Comparison of ENCODE assay signal across 13 cellular contexts in the genomic region with DNA sequence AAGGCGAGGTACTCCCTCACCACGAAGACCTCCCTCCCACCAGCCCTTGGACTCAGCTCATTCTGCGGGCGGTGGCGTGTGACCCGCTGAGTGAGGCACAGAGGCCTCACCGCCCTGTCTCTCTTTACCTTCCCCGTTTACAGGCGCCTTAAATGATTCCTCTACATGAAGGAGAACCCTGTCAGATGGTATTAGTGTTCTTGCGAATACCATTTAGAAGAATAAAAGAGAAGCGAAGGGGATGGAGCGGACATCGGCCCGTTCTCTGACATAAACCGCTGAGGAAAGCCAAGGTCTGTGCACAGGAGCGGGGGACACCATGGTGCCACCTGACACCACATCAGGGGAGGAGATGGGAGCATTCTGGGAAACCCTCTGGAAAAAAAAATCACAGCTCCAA.
DNase-seq lines count a peak whose midpoint lies in the region; ATAC-seq and TF ChIP-seq lines count a peak whose summit lies in the region.
"Had no signal": no experiment of that assay in that cellular context is flagged by ENCODE, and none has a peak within 500 bp of the region (broad histone marks: within the 10 kb centered on the region; RNA-seq: fewer than 3 reads in every experiment).

No MANE protein-coding gene starts in this region.

- ATAC-seq in stimulated activated naive CD8-positive, alpha-beta T cell treated with anti-CD3 and anti-CD28 coated beads, Interleukin-15, amount 100 ng/mL, for 72 hours: no peak
- ATAC-seq in gastroesophageal sphincter: no peak
- ATAC-seq in HG02610 (IDR thresholded peaks at IDR 0.05; ENCODE audit: unreplicated experiment): no peak
- ATAC-seq in activated CD8-positive, alpha-beta memory T cell treated with anti-CD3 and anti-CD28 coated beads, Interleukin-2, amount 10 ng/mL, durations not matched to agents 7 days and 5 days: no peak
- ATAC-seq: esophagus mucosa had no signal

- no peak overlapping the region for H3K9ac ChIP-seq in rectal smooth muscle tissue (ENCODE audit: low read length)

- no peaks in the 10 kb centered on the region for H3K27me3 Mint-ChIP-seq in stimulated activated naive CD8-positive, alpha-beta T cell treated with anti-CD3 and anti-CD28 coated beads, Interleukin-15, Interleukin-2, amounts not matched to agents 100 ng/mL and 50 ng/mL, for 24 hours
- no peaks in the 10 kb centered on the region for H3K27me3 Mint-ChIP-seq in stimulated activated naive CD8-positive, alpha-beta T cell treated with anti-CD3 and anti-CD28 coated beads, Interleukin-15, amount 100 ng/mL, for 72 hours
- H3K27me3 Mint-ChIP-seq in activated CD8-positive, alpha-beta memory T cell treated with anti-CD3 and anti-CD28 coated beads, Interleukin-2, amount 10 ng/mL, durations not matched to agents 7 days and 5 days: no peaks in the 10 kb centered on the region
- H3K27me3 Mint-ChIP-seq: activated CD4-positive, alpha-beta memory T cell treated with anti-CD3 and anti-CD28 coated beads for 36 hours; CD4-positive, CD25-positive, alpha-beta regulatory T cell had no signal

- no peaks in the 10 kb centered on the region for H3K27me3 ChIP-seq in gastroesophageal sphincter
- H3K27me3 ChIP-seq in rectal smooth muscle tissue (ENCODE audit: control insufficient read depth, insufficient read depth, low read length): no peaks in the 10 kb centered on the region

- no peak for DNase-seq in stimulated activated naive CD8-positive, alpha-beta T cell treated with anti-CD3 and anti-CD28 coated beads, Interleukin-15, amount 100 ng/mL, for 72 hours
- no peak for DNase-seq in ecto neural progenitor cell (ENCODE audit: low spot score)
- no peak for DNase-seq in CD1c-positive myeloid dendritic cell (ENCODE audit: extremely low spot score)
- DNase-seq in activated CD8-positive, alpha-beta memory T cell treated with anti-CD3 and anti-CD28 coated beads, Interleukin-2, amount 10 ng/mL, durations not matched to agents 7 days and 5 days: no peak
- DNase-seq: activated CD4-positive, alpha-beta memory T cell treated with anti-CD3 and anti-CD28 coated beads for 36 hours; CD4-positive, CD25-positive, alpha-beta regulatory T cell; NCI-H2081; OCI-M1 had no signal

- H3K4me1 Mint-ChIP-seq in stimulated activated naive CD8-positive, alpha-beta T cell treated with anti-CD3 and anti-CD28 coated beads, Interleukin-15, Interleukin-2, amounts not matched to agents 100 ng/mL and 50 ng/mL, for 24 hours (ENCODE audit: low read depth): peaks cover 83% of the 10 kb centered on the region
- H3K4me1 Mint-ChIP-seq in stimulated activated naive CD8-positive, alpha-beta T cell treated with anti-CD3 and anti-CD28 coated beads, Interleukin-15, amount 100 ng/mL, for 72 hours: peaks cover 85% of the 10 kb centered on the region
- peaks cover 56% of the 10 kb centered on the region for H3K4me1 Mint-ChIP-seq in activated CD8-positive, alpha-beta memory T cell treated with anti-CD3 and anti-CD28 coated beads, Interleukin-2, amount 10 ng/mL, durations not matched to agents 7 days and 5 days

- no peaks in the 10 kb centered on the region for H3K36me3 ChIP-seq in gastroesophageal sphincter
- no peaks in the 10 kb centered on the region for H3K36me3 ChIP-seq in rectal smooth muscle tissue (ENCODE audit: control insufficient read depth, insufficient read depth, low read length)

- H3K27ac ChIP-seq in gastroesophageal sphincter (peak overlapping the region; percentile 92 to 95 (median 94)), rectal smooth muscle tissue (ENCODE audit: low read depth, low read length) (peak overlapping the region; percentile 81)

- no peaks in the 10 kb centered on the region for H3K36me3 Mint-ChIP-seq in stimulated activated naive CD8-positive, alpha-beta T cell treated with anti-CD3 and anti-CD28 coated beads, Interleukin-15, Interleukin-2, amounts not matched to agents 100 ng/mL and 50 ng/mL, for 24 hours (ENCODE audit: low read depth)
- H3K36me3 Mint-ChIP-seq in activated CD8-positive, alpha-beta memory T cell treated with anti-CD3 and anti-CD28 coated beads, Interleukin-2, amount 10 ng/mL, durations not matched to agents 7 days and 5 days: peaks cover 7% of the 10 kb centered on the region

- no peaks in the 10 kb centered on the region for H3K9me3 ChIP-seq in gastroesophageal sphincter

- WGBS in gastroesophageal sphincter (ENCODE audit: low coverage in 1 of 2), 2 donors: 92 to 94% methylated on average over 9 of the region's 16 CpGs

- no peak for TF ChIP-seq POLR2A in gastroesophageal sphincter (IDR thresholded peaks at IDR 0.05)

- no peak for TF ChIP-seq EP300 in gastroesophageal sphincter (IDR thresholded peaks at IDR 0.05)

- TF ChIP-seq CTCF in gastroesophageal sphincter (IDR thresholded peaks at IDR 0.05): no peak

- H3K9me3 Mint-ChIP-seq in stimulated activated naive CD8-positive, alpha-beta T cell treated with anti-CD3 and anti-CD28 coated beads, Interleukin-15, Interleukin-2, amounts not matched to agents 100 ng/mL and 50 ng/mL, for 24 hours: no peaks in the 10 kb centered on the region
- H3K9me3 Mint-ChIP-seq in stimulated activated naive CD8-positive, alpha-beta T cell treated with anti-CD3 and anti-CD28 coated beads, Interleukin-15, amount 100 ng/mL, for 72 hours: no peaks in the 10 kb centered on the region
- no peaks in the 10 kb centered on the region for H3K9me3 Mint-ChIP-seq in activated CD8-positive, alpha-beta memory T cell treated with anti-CD3 and anti-CD28 coated beads, Interleukin-2, amount 10 ng/mL, durations not matched to agents 7 days and 5 days (ENCODE audit: low read depth)
- H3K9me3 Mint-ChIP-seq: activated CD4-positive, alpha-beta memory T cell treated with anti-CD3 and anti-CD28 coated beads for 36 hours had no signal

- CTCF ChIA-PET in activated CD8-positive, alpha-beta memory T cell treated with anti-CD3 and anti-CD28 coated beads, Interleukin-2, amount 10 ng/mL, durations not matched to agents 7 days and 5 days (lab: Charles Lee): no interaction called here

- H3K27ac Mint-ChIP-seq in stimulated activated naive CD8-positive, alpha-beta T cell treated with anti-CD3 and anti-CD28 coated beads, Interleukin-15, Interleukin-2, amounts not matched to agents 100 ng/mL and 50 ng/mL, for 24 hours: peak overlapping the region; percentile 67
- H3K27ac Mint-ChIP-seq in stimulated activated naive CD8-positive, alpha-beta T cell treated with anti-CD3 and anti-CD28 coated beads, Interleukin-15, amount 100 ng/mL, for 72 hours: peak overlapping the region in 1 of 2 donors; percentile 94
- H3K27ac Mint-ChIP-seq in activated CD8-positive, alpha-beta memory T cell treated with anti-CD3 and anti-CD28 coated beads, Interleukin-2, amount 10 ng/mL, durations not matched to agents 7 days and 5 days: no peak overlapping the region
- H3K27ac Mint-ChIP-seq: activated CD4-positive, alpha-beta memory T cell treated with anti-CD3 and anti-CD28 coated beads for 36 hours had no signal

- H3K4me1 ChIP-seq in gastroesophageal sphincter (peaks cover 20 to 86% (median 57%) of the 10 kb centered on the region in 3 donors), rectal smooth muscle tissue (ENCODE audit: control insufficient read depth, insufficient read depth, low read length) (peaks cover 45% of the 10 kb centered on the region)

- H3K4me3 ChIP-seq in gastroesophageal sphincter (no peak overlapping the region), rectal smooth muscle tissue (ENCODE audit: low read length) (no peak overlapping the region)

- no peak overlapping the region for H3K4me3 Mint-ChIP-seq in stimulated activated naive CD8-positive, alpha-beta T cell treated with anti-CD3 and anti-CD28 coated beads, Interleukin-15, Interleukin-2, amounts not matched to agents 100 ng/mL and 50 ng/mL, for 24 hours
- peak overlapping the region in 1 of 2 donors; percentile 37 for H3K4me3 Mint-ChIP-seq in stimulated activated naive CD8-positive, alpha-beta T cell treated with anti-CD3 and anti-CD28 coated beads, Interleukin-15, amount 100 ng/mL, for 72 hours
- H3K4me3 Mint-ChIP-seq in activated CD8-positive, alpha-beta memory T cell treated with anti-CD3 and anti-CD28 coated beads, Interleukin-2, amount 10 ng/mL, durations not matched to agents 7 days and 5 days: no peak overlapping the region
- H3K4me3 Mint-ChIP-seq: activated CD4-positive, alpha-beta memory T cell treated with anti-CD3 and anti-CD28 coated beads for 36 hours had no signal
